ENCODE assay signal across 29 cellular contexts in genomic region chr1:44476891-44477290, GRCh38.
"Had no signal": no experiment of that assay in that cellular context is flagged by ENCODE, and none has a peak within 500 bp of the region (broad histone marks: within the 10 kb centered on the region; RNA-seq: fewer than 3 reads in every experiment).

No MANE protein-coding gene starts in this region.

- DNase-seq: natural killer cell; occipital lobe; ovary; posterior cingulate gyrus; psoas muscle; right cardiac atrium; right lobe of liver; sigmoid colon; small intestine; stimulated activated CD4-positive, alpha-beta T cell treated with anti-CD3 and anti-CD28 coated beads, Interleukin-15, amount 100 ng/mL, for 24 hours; stimulated activated CD4-positive, alpha-beta T cell treated with anti-CD3 and anti-CD28 coated beads, Interleukin-2, amount 100 ng/mL, for 24 hours; stimulated activated CD4-positive, alpha-beta T cell treated with anti-CD3 and anti-CD28 coated beads, Interleukin-2, amount 100 ng/mL, for 48 hours; stimulated activated CD4-positive, alpha-beta T cell treated with anti-CD3 and anti-CD28 coated beads, Interleukin-4, amount 100 ng/mL, for 24 hours; stimulated activated naive B cell treated with anti-CD40 and anti-IgM and Interleukin-4, amounts not matched to agents 10 μg/mL and 1 μg/mL and 100 μg/mL, for 72 hours; stimulated activated naive CD4-positive, alpha-beta T cell treated with Interleukin-2 at 50 U/mL for 16 hours; stomach; testis; tibial artery; transverse colon; upper lobe of right lung; uterus had no signal

- H3K4me2 ChIP-seq: neural progenitor cell had no signal

- H3K36me3 ChIP-seq: neural progenitor cell, ovary, right lobe of liver, sigmoid colon, stomach, suprapubic skin, tibial artery, transverse colon, upper lobe of right lung, uterus had no signal

- H3K9ac ChIP-seq: neural progenitor cell, parathyroid adenoma had no signal

- H3K4me1 ChIP-seq: parathyroid adenoma, psoas muscle, right lobe of liver, testis, uterus had no signal

- H3K4me3 ChIP-seq: neural progenitor cell, ovary, psoas muscle, right lobe of liver, sigmoid colon, stomach, suprapubic skin, testis, tibial artery, transverse colon, upper lobe of right lung, uterus had no signal

- H3K9me3 Mint-ChIP-seq: natural killer cell; neural progenitor cell; stimulated activated effector memory CD8-positive, alpha-beta T cell treated with anti-CD3 and anti-CD28 coated beads, Interleukin-12 subunit alpha, Interleukin-12 subunit beta, amount 100 ng/mL, for 72 hours; stimulated activated naive B cell treated with anti-CD40 and anti-IgM and Interleukin-4, amounts not matched to agents 10 μg/mL and 1 μg/mL and 100 μg/mL, for 72 hours; stimulated activated naive CD8-positive, alpha-beta T cell treated with anti-CD3 and anti-CD28 coated beads, Interleukin-15, Interleukin-2, amounts not matched to agents 100 ng/mL and 50 ng/mL, for 24 hours had no signal

- H3K36me3 Mint-ChIP-seq: natural killer cell; neural progenitor cell; stimulated activated effector memory CD8-positive, alpha-beta T cell treated with anti-CD3 and anti-CD28 coated beads, Interleukin-12 subunit alpha, Interleukin-12 subunit beta, amount 100 ng/mL, for 72 hours; stimulated activated naive B cell treated with anti-CD40 and anti-IgM and Interleukin-4, amounts not matched to agents 10 μg/mL and 1 μg/mL and 100 μg/mL, for 72 hours; type B pancreatic cell had no signal

- H3K27ac Mint-ChIP-seq: natural killer cell; nephron; neural progenitor cell; progenitor cell of endocrine pancreas; stimulated activated effector memory CD8-positive, alpha-beta T cell treated with anti-CD3 and anti-CD28 coated beads, Interleukin-12 subunit alpha, Interleukin-12 subunit beta, amount 100 ng/mL, for 72 hours; stimulated activated naive B cell treated with anti-CD40 and anti-IgM and Interleukin-4, amounts not matched to agents 10 μg/mL and 1 μg/mL and 100 μg/mL, for 72 hours; stimulated activated naive CD8-positive, alpha-beta T cell treated with anti-CD3 and anti-CD28 coated beads, Interleukin-15, Interleukin-2, amounts not matched to agents 100 ng/mL and 50 ng/mL, for 24 hours; type B pancreatic cell had no signal

- H2AFZ ChIP-seq: neural progenitor cell, parathyroid adenoma had no signal

- H3K79me2 ChIP-seq: parathyroid adenoma had no signal

- H3K27ac ChIP-seq: neural progenitor cell, ovary, parathyroid adenoma, psoas muscle, right lobe of liver, sigmoid colon, stomach, suprapubic skin, testis, tibial artery, transverse colon, upper lobe of right lung, uterus had no signal

- ATAC-seq: natural killer cell; psoas muscle; right cardiac atrium; right lobe of liver; stimulated activated effector memory CD8-positive, alpha-beta T cell treated with anti-CD3 and anti-CD28 coated beads, Interleukin-12 subunit alpha, Interleukin-12 subunit beta, amount 100 ng/mL, for 72 hours; stimulated activated naive B cell treated with anti-CD40 and anti-IgM and Interleukin-4, amounts not matched to agents 10 μg/mL and 1 μg/mL and 100 μg/mL, for 72 hours; upper lobe of right lung had no signal

- H3K9me3 ChIP-seq: ovary, psoas muscle, right lobe of liver, sigmoid colon, suprapubic skin, testis, tibial artery, transverse colon, upper lobe of right lung, uterus had no signal

- H3K4me1 Mint-ChIP-seq: stimulated activated effector memory CD8-positive, alpha-beta T cell treated with anti-CD3 and anti-CD28 coated beads, Interleukin-12 subunit alpha, Interleukin-12 subunit beta, amount 100 ng/mL, for 72 hours had no signal

- H3K27me3 ChIP-seq: ovary, right lobe of liver, sigmoid colon, testis, upper lobe of right lung, uterus had no signal

- FAIRE-seq: small intestine had no signal

- H3K4me3 Mint-ChIP-seq: natural killer cell; nephron; neural progenitor cell; stimulated activated effector memory CD8-positive, alpha-beta T cell treated with anti-CD3 and anti-CD28 coated beads, Interleukin-12 subunit alpha, Interleukin-12 subunit beta, amount 100 ng/mL, for 72 hours; stimulated activated naive B cell treated with anti-CD40 and anti-IgM and Interleukin-4, amounts not matched to agents 10 μg/mL and 1 μg/mL and 100 μg/mL, for 72 hours; stimulated activated naive CD8-positive, alpha-beta T cell treated with anti-CD3 and anti-CD28 coated beads, Interleukin-15, Interleukin-2, amounts not matched to agents 100 ng/mL and 50 ng/mL, for 24 hours; type B pancreatic cell had no signal
